19 cellular contexts compared by ENCODE assay signal in the genomic region with DNA sequence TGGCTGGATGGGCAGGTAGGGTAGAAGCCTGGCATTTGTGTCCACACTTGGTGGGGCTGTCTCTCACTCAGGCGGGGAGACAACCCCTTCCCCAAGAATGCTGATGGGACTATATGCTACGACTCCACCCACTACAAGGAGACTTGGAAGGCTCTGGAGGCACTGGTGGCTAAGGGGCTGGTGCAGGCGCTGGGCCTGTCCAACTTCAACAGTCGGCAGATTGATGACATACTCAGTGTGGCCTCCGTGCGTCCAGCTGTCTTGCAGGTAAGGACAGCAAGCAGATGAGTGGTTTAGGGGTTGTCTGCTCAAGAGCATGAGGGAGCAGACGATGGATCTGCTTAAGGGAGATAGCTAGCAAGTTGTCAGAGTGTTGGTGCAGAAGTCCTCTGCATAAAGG.
"Had no signal": no experiment of that assay in that cellular context is flagged by ENCODE, and none has a peak within 500 bp of the region (broad histone marks: within the 10 kb centered on the region; RNA-seq: fewer than 3 reads in every experiment).

No MANE protein-coding gene starts in this region.

- H3K4me3 Mint-ChIP-seq: naive thymus-derived CD8-positive, alpha-beta T cell; T-cell had no signal

- H3K27ac ChIP-seq: parathyroid adenoma, thyroid gland had no signal

- DNase-seq: activated CD4-positive, alpha-beta T cell treated with anti-CD3 and anti-CD28 coated beads, Interleukin-2, amount 50 U/mL, for 4 hours; activated CD4-positive, CD25-positive, alpha-beta regulatory T cell treated with anti-CD3 and anti-CD28 coated beads, Interleukin-2, amount 50 U/mL, for 72 hours; activated naive CD4-positive, alpha-beta T cell treated with anti-CD3 and anti-CD28 coated beads, Interleukin-2, amount 50 U/mL, for 16 hours; activated T-cell treated with anti-CD3 and anti-CD28 coated beads, Interleukin-2, amount 50 U/mL, for 1 hour; amygdala; erythroblast; foreskin melanocyte; glutamatergic neuron; hippocampal formation; left cardiac atrium; naive thymus-derived CD8-positive, alpha-beta T cell; stimulated activated CD4-positive, alpha-beta T cell treated with anti-CD3 and anti-CD28 coated beads, Interleukin-12 subunit alpha, Interleukin-12 subunit beta, amount 100 ng/mL, for 4 hours; stimulated activated CD4-positive, alpha-beta T cell treated with anti-CD3 and anti-CD28 coated beads, Interleukin-1b, Interleukin-23, amount 100 ng/mL, for 48 hours; stimulated activated CD8-positive, alpha-beta memory T cell treated with anti-CD3 and anti-CD28 coated beads, Interleukin-4, amount 100 ng/mL, for 48 hours; stimulated activated naive CD4-positive, alpha-beta T cell; T-cell; thyroid gland had no signal

- H3K4me3 ChIP-seq: thyroid gland had no signal

- H3K9me3 ChIP-seq: thyroid gland had no signal

- H3K27me3 ChIP-seq: thyroid gland had no signal

- H3K27me3 Mint-ChIP-seq: naive thymus-derived CD8-positive, alpha-beta T cell; T-cell had no signal

- H3K27ac Mint-ChIP-seq: T-cell had no signal

- H3K4me1 Mint-ChIP-seq: naive thymus-derived CD8-positive, alpha-beta T cell; T-cell had no signal

- H3K9me3 Mint-ChIP-seq: naive thymus-derived CD8-positive, alpha-beta T cell; T-cell had no signal

- H2AFZ ChIP-seq: parathyroid adenoma had no signal

- ATAC-seq: left cardiac atrium; naive thymus-derived CD8-positive, alpha-beta T cell; SK-N-SH treated with all-trans-retinoic acid at 6 μM for 48 hours; T-cell had no signal

- H3K79me2 ChIP-seq: parathyroid adenoma had no signal

- H3K4me1 ChIP-seq: parathyroid adenoma, thyroid gland had no signal

- H3K9ac ChIP-seq: parathyroid adenoma had no signal
